ENCODE assay signal across 8 cellular contexts in genomic region chr16:75265911-75266701, GRCh38. TPM values are rescaled to one million over a fixed set of nuclear protein-coding genes. Genes with fewer than 3 reads are reported as not detected.
A peak's percentile ranks its signal among the peaks of the same experiment; 100 is the strongest.
DNase-seq lines count a peak whose midpoint lies in the region; ATAC-seq and TF ChIP-seq lines count a peak whose summit lies in the region.

No MANE protein-coding gene starts in this region.

- H3K4me3 ChIP-seq in CD4-positive, alpha-beta memory T cell (ENCODE audit: low read length in 2 of 2): peak overlapping the region in 1 of 2 donors; percentile 9
- H3K4me3 ChIP-seq in OCI-LY3 (ENCODE audit: low read length): peak overlapping the region; percentile 90
- peak overlapping the region; percentile 96 for H3K4me3 ChIP-seq in kidney epithelial cell (ENCODE audit: low read depth, low read length)

- POLR2A ChIA-PET in CD4-positive, alpha-beta memory T cell (lab: Charles Lee; ENCODE audit: partially characterized antibody): no interaction called here

- no peaks in the 10 kb centered on the region for H3K36me3 Mint-ChIP-seq in CD4-positive, alpha-beta memory T cell

- no peak overlapping the region for H3K27ac ChIP-seq in CD4-positive, alpha-beta memory T cell (ENCODE audit: low read depth, low read length)
- H3K27ac ChIP-seq in OCI-LY3 (ENCODE audit: low read length): no peak overlapping the region

- no peaks in the 10 kb centered on the region for H3K36me3 ChIP-seq in CD4-positive, alpha-beta memory T cell (ENCODE audit: insufficient read depth, low read length)
- no peaks in the 10 kb centered on the region for H3K36me3 ChIP-seq in OCI-LY3 (replicated peaks; ENCODE audit: low read depth, low read length)
- H3K36me3 ChIP-seq in kidney epithelial cell (ENCODE audit: control insufficient read depth, insufficient read depth, low read length): peaks cover 3% of the 10 kb centered on the region

- peak overlapping the region in 1 of 7 donors; percentile 88 for H3K27ac Mint-ChIP-seq in CD4-positive, alpha-beta memory T cell

- H3K27me3 ChIP-seq in CD4-positive, alpha-beta memory T cell (ENCODE audit: insufficient read depth, low read length): peaks cover 12% of the 10 kb centered on the region
- H3K27me3 ChIP-seq in OCI-LY3 (ENCODE audit: low read depth, low read length) (peaks cover 15% of the 10 kb centered on the region), kidney epithelial cell (ENCODE audit: control insufficient read depth, insufficient read depth, low read length) (no peaks in the 10 kb centered on the region)

- H2AFZ ChIP-seq in OCI-LY3 (ENCODE audit: low read depth, low read length): peak overlapping the region; percentile 76

- no peaks in the 10 kb centered on the region for H3K9me3 ChIP-seq in CD4-positive, alpha-beta memory T cell (ENCODE audit: control insufficient read depth in 1 of 2, low read length in 2 of 2)
- no peaks in the 10 kb centered on the region for H3K9me3 ChIP-seq in OCI-LY3 (ENCODE audit: insufficient read depth, low read length)

- peak overlapping the region; percentile 70 for H3K9ac ChIP-seq in OCI-LY3 (ENCODE audit: low read length)

- H3K4me1 Mint-ChIP-seq in CD4-positive, alpha-beta memory T cell: peaks cover 3 to 13% (median 7%) of the 10 kb centered on the region in 4 donors

- peak overlapping the region; percentile 86 for H3K4me2 ChIP-seq in OCI-LY3 (ENCODE audit: low read length)

- CTCF ChIA-PET in CD4-positive, alpha-beta memory T cell (lab: Charles Lee; ENCODE audit: partially characterized antibody): interaction anchor here (1.3 kb wide), 1 partner anchor 15 kb away, joined by 3 read pairs; no protein-coding TSS in a partner anchor

- TF ChIP-seq CTCF in OCI-LY3 (IDR thresholded peaks at IDR 0.05; ENCODE audit: low read depth, low read length): no peak
- TF ChIP-seq CTCF in kidney epithelial cell (IDR thresholded peaks at IDR 0.05; ENCODE audit: insufficient read depth, low read length, poor library complexity, severe bottlenecking): no peak

- H3K4me3 Mint-ChIP-seq in CD4-positive, alpha-beta memory T cell: peak overlapping the region; percentile 67 to 93 (median 83)

- H3K4me1 ChIP-seq in CD4-positive, alpha-beta memory T cell (ENCODE audit: insufficient read depth, low read length): peaks cover 9% of the 10 kb centered on the region
- H3K4me1 ChIP-seq in OCI-LY3 (ENCODE audit: low read length): peaks cover 9% of the 10 kb centered on the region; the same call in 1 of the 2 replicates

- peak; percentile 74 for ATAC-seq in GM18868 (IDR thresholded peaks at IDR 0.05; ENCODE audit: unreplicated experiment)
- peak; percentile 57 for ATAC-seq in HG02981 (IDR thresholded peaks at IDR 0.05; ENCODE audit: unreplicated experiment)

- peaks cover 6% of the 10 kb centered on the region; the same call in 1 of the 2 replicates for H4K20me1 ChIP-seq in OCI-LY3 (ENCODE audit: insufficient read depth, low read length)

- no peaks in the 10 kb centered on the region for H3K79me2 ChIP-seq in OCI-LY3 (ENCODE audit: low read length)

- H3K9me3 Mint-ChIP-seq in CD4-positive, alpha-beta memory T cell: no peaks in the 10 kb centered on the region

- intact Hi-C loops in CD4-positive, alpha-beta memory T cell (cut with micrococcal nuclease): no loop called here

- no peak for DNase-seq in CD4-positive, alpha-beta memory T cell
- peak; percentile 80 for DNase-seq in cerebellar cortex (ENCODE audit: low spot score)
- DNase-seq in kidney epithelial cell (ENCODE audit: low read depth): no peak
- DNase-seq in stimulated activated CD8-positive, alpha-beta memory T cell treated with anti-CD3 and anti-CD28 coated beads, Interleukin-4, amount 100 ng/mL, for 48 hours: peak; percentile 60
- no peak for DNase-seq in GDM1 (lab: John Stamatoyannopoulos, UW)

- H3K27me3 Mint-ChIP-seq in CD4-positive, alpha-beta memory T cell: peaks cover 17 to 32% of the 10 kb centered on the region in 2 donors

RNA-seq across cellular contexts. Expression of gene BCAR1, which starts 14.7 kb away (rescaled TPM):
- total RNA-seq in CD4-positive, alpha-beta memory T cell: under 1 TPM in 1 of 2 experiments, not detected in 1; 0.36 TPM
- under 1 TPM in 1 of 2 donors, not detected in 1; 0.30 TPM for polyA plus RNA-seq in CD4-positive, alpha-beta memory T cell
- 93.8 and 119 TPM in 2 replicates for total RNA-seq in kidney epithelial cell

RNA-seq across cellular contexts. Expression of gene CTRB1, which starts 47.3 kb away (rescaled TPM):
- not detected for total RNA-seq in CD4-positive, alpha-beta memory T cell
- polyA plus RNA-seq in CD4-positive, alpha-beta memory T cell: not detected
- not detected in 2 replicates for total RNA-seq in kidney epithelial cell

RNA-seq across cellular contexts. Expression of gene CTRB2, which starts 59.1 kb away (rescaled TPM):
- not detected for total RNA-seq in CD4-positive, alpha-beta memory T cell
- polyA plus RNA-seq in CD4-positive, alpha-beta memory T cell: not detected
- total RNA-seq in kidney epithelial cell: not detected in 2 replicates

Comparison
In these comparisons a context has a peak if more than half of its experiments do, and no peak if none do; other contexts are left out.
1. DNase-seq: peak in cerebellar cortex (single experiment) and stimulated activated CD8-positive, alpha-beta memory T cell treated with anti-CD3 and anti-CD28 coated beads, Interleukin-4, amount 100 ng/mL, for 48 hours (single experiment); none in CD4-positive, alpha-beta memory T cell (0 of 5), kidney epithelial cell (single experiment) and GDM1 (single experiment).
2. RNA of gene BCAR1, which starts 14.7 kb away (total RNA-seq): 93.8 to 119 TPM in kidney epithelial cell; 0.36 TPM in CD4-positive, alpha-beta memory T cell; every median in the first group is over 10 times any median in the second.